In genomic region chr6:44649365-44650025, GRCh38 we compare ENCODE assay signal across 15 cellular contexts.
DNase-seq lines count a peak whose midpoint lies in the region; FAIRE-seq and TF ChIP-seq lines count a peak whose summit lies in the region.
"Had no signal": no experiment of that assay in that cellular context is flagged by ENCODE, and none has a peak within 500 bp of the region (broad histone marks: within the 10 kb centered on the region; RNA-seq: fewer than 3 reads in every experiment).

No MANE protein-coding gene starts in this region.

- H3K27me3 ChIP-seq in CD4-positive, alpha-beta memory T cell (ENCODE audit: insufficient read depth, low read length): no peaks in the 10 kb centered on the region
- H3K27me3 ChIP-seq in astrocyte (ENCODE audit: insufficient read depth, low read length): no peaks in the 10 kb centered on the region
- no peaks in the 10 kb centered on the region for H3K27me3 ChIP-seq in mesenchymal stem cell (ENCODE audit: control insufficient read depth in 1 of 2, insufficient read depth in 1 of 2, low read length in 2 of 2)

- peak; percentile 44 for FAIRE-seq in HTR-8/SVneo (lab: Jason Lieb, UNC)
- FAIRE-seq in astrocyte (lab: Jason Lieb, UNC): peak; percentile 67
- FAIRE-seq: H1 had no signal

- no peaks in the 10 kb centered on the region for H3K36me3 ChIP-seq in CD4-positive, alpha-beta memory T cell (ENCODE audit: insufficient read depth, low read length)
- H3K36me3 ChIP-seq in astrocyte (ENCODE audit: insufficient read depth, low read length) (no peaks in the 10 kb centered on the region), mesenchymal stem cell (ENCODE audit: control insufficient read depth in 1 of 2, insufficient read depth in 2 of 2, low read depth in 1 of 2, low read length in 2 of 2) (no peaks in the 10 kb centered on the region)

- no peaks in the 10 kb centered on the region for H3K79me1 ChIP-seq in mesenchymal stem cell (replicated peaks; ENCODE audit: low read length, poor library complexity, severe bottlenecking)

- WGBS in mesenchymal stem cell: 91% methylated on average over 4 of the region's 4 CpGs

- H3K18ac ChIP-seq in mesenchymal stem cell (ENCODE audit: low read depth in 1 of 2, low read length in 2 of 2): no peak overlapping the region

- peaks cover 4 to 18% (median 9%) of the 10 kb centered on the region in 4 donors for H3K4me1 Mint-ChIP-seq in CD4-positive, alpha-beta memory T cell
- H3K4me1 Mint-ChIP-seq in astrocyte (ENCODE audit: low read depth, unreplicated experiment) (peaks cover 47% of the 10 kb centered on the region), endothelial cell (ENCODE audit: unreplicated experiment) (peaks cover 4% of the 10 kb centered on the region)
- H3K4me1 Mint-ChIP-seq: activated B cell treated with CpG ODN at 0.5 μM for 24 hours had no signal

- no peaks in the 10 kb centered on the region for H4K20me1 ChIP-seq in astrocyte (ENCODE audit: insufficient read depth, low read length)

- no peak overlapping the region for H3K27ac ChIP-seq in CD4-positive, alpha-beta memory T cell (ENCODE audit: low read depth, low read length)
- H3K27ac ChIP-seq in astrocyte (ENCODE audit: low read depth, low read length): no peak overlapping the region
- no peak overlapping the region for H3K27ac ChIP-seq in mesenchymal stem cell (ENCODE audit: low read length, poor library complexity, severe bottlenecking)
- H3K27ac ChIP-seq: psoas muscle had no signal

- no peaks in the 10 kb centered on the region for H3K36me3 Mint-ChIP-seq in CD4-positive, alpha-beta memory T cell
- H3K36me3 Mint-ChIP-seq in astrocyte (ENCODE audit: low read depth, unreplicated experiment) (peaks cover 2% of the 10 kb centered on the region), endothelial cell (ENCODE audit: low read depth, unreplicated experiment) (no peaks in the 10 kb centered on the region)
- H3K36me3 Mint-ChIP-seq: stimulated activated naive B cell treated with anti-CD40 and anti-IgM and Interleukin-4, amounts not matched to agents 10 μg/mL and 1 μg/mL and 100 μg/mL, for 72 hours had no signal

- peaks cover 0 to 3% of the 10 kb centered on the region in 2 donors for H3K27me3 Mint-ChIP-seq in CD4-positive, alpha-beta memory T cell
- H3K27me3 Mint-ChIP-seq in astrocyte (ENCODE audit: low read depth, unreplicated experiment) (no peaks in the 10 kb centered on the region), endothelial cell (ENCODE audit: unreplicated experiment) (peaks cover 1% of the 10 kb centered on the region)

- no peak overlapping the region for H2BK120ac ChIP-seq in mesenchymal stem cell (ENCODE audit: low read depth, low read length)

- H3K4me3 Mint-ChIP-seq in CD4-positive, alpha-beta memory T cell: peak overlapping the region in 6 of 8 donors; percentile 5 to 68 (median 32)
- H3K4me3 Mint-ChIP-seq in astrocyte (ENCODE audit: unreplicated experiment) (no peak overlapping the region), endothelial cell (ENCODE audit: unreplicated experiment) (no peak overlapping the region)
- H3K4me3 Mint-ChIP-seq: activated B cell treated with CpG ODN at 0.5 μM for 24 hours; activated naive CD8-positive, alpha-beta T cell treated with anti-CD3 and anti-CD28 coated beads, Interleukin-2, amount 50 U/mL, for 24 hours; stimulated activated naive B cell treated with anti-CD40 and anti-IgM and Interleukin-4, amounts not matched to agents 10 μg/mL and 1 μg/mL and 100 μg/mL, for 72 hours had no signal

- H2AK5ac ChIP-seq in mesenchymal stem cell (ENCODE audit: low read length, severe bottlenecking): peak overlapping the region; percentile 6

- peak overlapping the region; percentile 11 for H4K91ac ChIP-seq in mesenchymal stem cell (ENCODE audit: low read length)

- H3K14ac ChIP-seq in mesenchymal stem cell (ENCODE audit: low read length in 2 of 2): no peak overlapping the region

- peaks cover 0 to 2% (median 0%) of the 10 kb centered on the region in 8 donors for H3K9me3 Mint-ChIP-seq in CD4-positive, alpha-beta memory T cell
- H3K9me3 Mint-ChIP-seq in astrocyte (ENCODE audit: unreplicated experiment): peaks cover 2% of the 10 kb centered on the region
- no peaks in the 10 kb centered on the region for H3K9me3 Mint-ChIP-seq in endothelial cell (ENCODE audit: unreplicated experiment)
- H3K9me3 Mint-ChIP-seq: activated B cell treated with CpG ODN at 0.5 μM for 24 hours; activated naive CD8-positive, alpha-beta T cell treated with anti-CD3 and anti-CD28 coated beads, Interleukin-2, amount 50 U/mL, for 24 hours; stimulated activated naive B cell treated with anti-CD40 and anti-IgM and Interleukin-4, amounts not matched to agents 10 μg/mL and 1 μg/mL and 100 μg/mL, for 72 hours had no signal

- no peak overlapping the region for H2BK5ac ChIP-seq in mesenchymal stem cell (ENCODE audit: low read depth, low read length, poor library complexity, severe bottlenecking)

- H3K9ac ChIP-seq in astrocyte (ENCODE audit: low read length) (no peak overlapping the region), mesenchymal stem cell (ENCODE audit: low read length) (peak overlapping the region; percentile 38)

- H4K8ac ChIP-seq in mesenchymal stem cell (ENCODE audit: low read length): no peak overlapping the region

- TF ChIP-seq CTCF in astrocyte (IDR thresholded peaks at IDR 0.05; ENCODE audit: insufficient read depth, low read depth, low read length): no peak
- TF ChIP-seq CTCF in endothelial cell (IDR thresholded peaks at IDR 0.05; ENCODE audit: unreplicated experiment): no peak

- DNase-seq in CD4-positive, alpha-beta memory T cell: no peak
- DNase-seq in HTR-8/SVneo (ENCODE audit: insufficient read length, low spot score): no peak
- peak; percentile 81 for DNase-seq in astrocyte (ENCODE audit: low read depth)
- no peak for DNase-seq in mesenchymal stem cell
- DNase-seq in MV-4-11 (lab: John Stamatoyannopoulos, UW): no peak
- no peak for DNase-seq in SHP77 (lab: John Stamatoyannopoulos, UW)
- no peak for DNase-seq in endothelial cell (ENCODE audit: low spot score)
- DNase-seq in foreskin melanocyte: no peak
- DNase-seq: activated B cell treated with CpG ODN at 0.5 μM for 24 hours; activated naive CD8-positive, alpha-beta T cell treated with anti-CD3 and anti-CD28 coated beads, Interleukin-2, amount 50 U/mL, for 24 hours; psoas muscle; stimulated activated CD4-positive, alpha-beta T cell treated with anti-CD3 and anti-CD28 coated beads, Interleukin-2, amount 100 ng/mL, for 24 hours; stimulated activated naive B cell treated with anti-CD40 and anti-IgM and Interleukin-4, amounts not matched to agents 10 μg/mL and 1 μg/mL and 100 μg/mL, for 72 hours; SW 1271 had no signal

- peak overlapping the region; percentile 1 for H3K4me2 ChIP-seq in astrocyte (ENCODE audit: low read length)
- no peak overlapping the region for H3K4me2 ChIP-seq in mesenchymal stem cell (ENCODE audit: low read length, poor library complexity, severe bottlenecking)

- no peak overlapping the region for H2BK12ac ChIP-seq in mesenchymal stem cell (ENCODE audit: low read length in 2 of 2)

- POLR2A ChIA-PET in CD4-positive, alpha-beta memory T cell (lab: Charles Lee; ENCODE audit: partially characterized antibody): no interaction called here

- intact Hi-C loops in CD4-positive, alpha-beta memory T cell (cut with micrococcal nuclease): loop anchor here (10.0 kb wide), 2 partner anchors 645 to 1765 kb away; no protein-coding TSS in a partner anchor

- no peak overlapping the region for H2BK15ac ChIP-seq in mesenchymal stem cell (ENCODE audit: low read depth, poor library complexity, severe bottlenecking)

- CTCF ChIA-PET in CD4-positive, alpha-beta memory T cell (lab: Charles Lee; ENCODE audit: partially characterized antibody): no interaction called here

- H2AFZ ChIP-seq in astrocyte (ENCODE audit: low read depth, low read length): no peak overlapping the region
- H2AFZ ChIP-seq in mesenchymal stem cell (ENCODE audit: low read depth, low read length): no peak overlapping the region

- H3K4ac ChIP-seq in mesenchymal stem cell (ENCODE audit: low read depth in 1 of 2, low read length in 2 of 2): no peak overlapping the region

- no peaks in the 10 kb centered on the region for H3K79me2 ChIP-seq in astrocyte (ENCODE audit: insufficient read depth, low read length)

- no peak overlapping the region for H3K23ac ChIP-seq in mesenchymal stem cell (ENCODE audit: low read length in 2 of 2)

- H3K9me3 ChIP-seq in CD4-positive, alpha-beta memory T cell (ENCODE audit: control insufficient read depth in 1 of 2, low read length in 2 of 2): no peaks in the 10 kb centered on the region
- H3K9me3 ChIP-seq in astrocyte (ENCODE audit: insufficient read depth, low read depth, low read length) (no peaks in the 10 kb centered on the region), mesenchymal stem cell (ENCODE audit: control insufficient read depth, low read length) (no peaks in the 10 kb centered on the region)
- H3K9me3 ChIP-seq: psoas muscle had no signal

- H3K4me3 ChIP-seq in CD4-positive, alpha-beta memory T cell (ENCODE audit: low read length in 2 of 2): no peak overlapping the region
- no peak overlapping the region for H3K4me3 ChIP-seq in astrocyte (ENCODE audit: insufficient read depth, low read depth, low read length)
- no peak overlapping the region for H3K4me3 ChIP-seq in mesenchymal stem cell (ENCODE audit: insufficient read depth in 1 of 2, low read depth in 1 of 2, low read length in 2 of 2)
- H3K4me3 ChIP-seq: psoas muscle had no signal

- no peaks in the 10 kb centered on the region for H3K4me1 ChIP-seq in CD4-positive, alpha-beta memory T cell (ENCODE audit: insufficient read depth, low read length)
- H3K4me1 ChIP-seq in astrocyte (ENCODE audit: insufficient read depth, low read length) (peaks cover 42% of the 10 kb centered on the region), mesenchymal stem cell (ENCODE audit: control insufficient read depth, insufficient read depth, low read depth, low read length) (peaks cover 21% of the 10 kb centered on the region)
- H3K4me1 ChIP-seq: psoas muscle had no signal

- H3K27ac Mint-ChIP-seq in CD4-positive, alpha-beta memory T cell: peak overlapping the region in 2 of 7 donors; percentile 38 to 54
- no peak overlapping the region for H3K27ac Mint-ChIP-seq in astrocyte (ENCODE audit: unreplicated experiment)
- H3K27ac Mint-ChIP-seq in endothelial cell (ENCODE audit: unreplicated experiment): no peak overlapping the region
- H3K27ac Mint-ChIP-seq: activated B cell treated with CpG ODN at 0.5 μM for 24 hours; activated naive CD8-positive, alpha-beta T cell treated with anti-CD3 and anti-CD28 coated beads, Interleukin-2, amount 50 U/mL, for 24 hours; stimulated activated naive B cell treated with anti-CD40 and anti-IgM and Interleukin-4, amounts not matched to agents 10 μg/mL and 1 μg/mL and 100 μg/mL, for 72 hours had no signal

Comparison
In these comparisons a context has a peak if more than half of its experiments do, and no peak if none do; other contexts are left out.
1. H3K4me3 Mint-ChIP-seq: peak in CD4-positive, alpha-beta memory T cell (6 of 8); none in astrocyte (single experiment) and endothelial cell (single experiment).